Comparison of ENCODE assay signal across 8 cellular contexts in genomic region chr6:21593412-21593926, GRCh38. TPM values are rescaled to one million over a fixed set of nuclear protein-coding genes. Genes with fewer than 3 reads are reported as not detected.
A peak's percentile ranks its signal among the peaks of the same experiment; 100 is the strongest.
DNase-seq lines count a peak whose midpoint lies in the region; ATAC-seq and TF ChIP-seq lines count a peak whose summit lies in the region.

SOX4 (plus strand) TSS chr6:21593751; CDS start chr6:21594535, 784 bp downstream.

- intact Hi-C loops in HCT116 (cut with micrococcal nuclease): loop anchor here (5.0 kb wide), 2 partner anchors 154 to 806 kb away; no protein-coding TSS in a partner anchor

- H2AFZ ChIP-seq in HCT116 (ENCODE audit: low read depth, low read length, poor library complexity, severe bottlenecking) (peak within 1 kb of the TSS; percentile 40), Loucy (ENCODE audit: low read length) (no peak within 1 kb of the TSS), neural cell (ENCODE audit: low read depth, low read length) (no peak within 1 kb of the TSS)

- peaks cover 31% of the 10 kb centered on the region for H3K27me3 Mint-ChIP-seq in activated naive CD4-positive, alpha-beta T cell treated with anti-CD3 and anti-CD28 coated beads, Interleukin-2, amount 50 U/mL, for 24 hours

- peak; percentile 76 for ATAC-seq in HCT116
- peak; percentile 81 for ATAC-seq in gastroesophageal sphincter
- ATAC-seq in upper lobe of left lung (ENCODE audit: low FRiP score in 2 of 2): peak; percentile 82 to 90

- peaks cover 19% of the 10 kb centered on the region for H3K4me1 Mint-ChIP-seq in activated naive CD4-positive, alpha-beta T cell treated with anti-CD3 and anti-CD28 coated beads, Interleukin-2, amount 50 U/mL, for 24 hours

- TF ChIP-seq CTCF in GM10248 (IDR thresholded peaks at IDR 0.05; ENCODE audit: control extremely low read depth, extremely low read depth, low read depth, missing control alignments) (no peak), HCT116 (IDR thresholded peaks at IDR 0.05 in 2 of 3, conservative IDR thresholded peaks at IDR 0.05 in 1 of 3; ENCODE audit: borderline replicate concordance in 1 of 3, insufficient read depth in 1 of 3, low read depth in 2 of 3, low read length in 2 of 3) (no peak), Loucy (conservative IDR thresholded peaks at IDR 0.05; ENCODE audit: low read length) (no peak), gastroesophageal sphincter (IDR thresholded peaks at IDR 0.05) (no peak), neural cell (IDR thresholded peaks at IDR 0.05; ENCODE audit: poor library complexity, severe bottlenecking) (no peak), upper lobe of left lung (IDR thresholded peaks at IDR 0.05) (no peak)

- H3K27ac ChIP-seq in HCT116 (ENCODE audit: low read depth, low read length): peak within 1 kb of the TSS; percentile 87
- H3K27ac ChIP-seq in gastroesophageal sphincter: peak within 1 kb of the TSS; percentile 35 to 97 (median 94)
- peak within 1 kb of the TSS; percentile 97 for H3K27ac ChIP-seq in neural cell (ENCODE audit: low read length)
- H3K27ac ChIP-seq in upper lobe of left lung: peak within 1 kb of the TSS; percentile 84 to 98 (median 89)

- TF ChIP-seq EP300 in gastroesophageal sphincter (IDR thresholded peaks at IDR 0.05) (no peak), neural cell (conservative IDR thresholded peaks at IDR 0.05; ENCODE audit: poor library complexity, severe bottlenecking) (no peak), upper lobe of left lung (IDR thresholded peaks at IDR 0.05) (no peak)

- H3K4me2 ChIP-seq in HCT116 (ENCODE audit: low read length) (peak within 1 kb of the TSS; percentile 88), Loucy (ENCODE audit: low read depth, low read length, poor library complexity, severe bottlenecking) (peak within 1 kb of the TSS; percentile 56), neural cell (ENCODE audit: low read length) (peak within 1 kb of the TSS; percentile 60)

- H3K4me3 Mint-ChIP-seq in activated naive CD4-positive, alpha-beta T cell treated with anti-CD3 and anti-CD28 coated beads, Interleukin-2, amount 50 U/mL, for 24 hours: peak within 1 kb of the TSS; percentile 87

- DNase-seq in GM10248 (ENCODE audit: extremely low spot score): peak; percentile 85
- DNase-seq in HCT116 (ENCODE audit: low read depth, low spot score): peak; percentile 93
- DNase-seq in RPMI8226: peak; percentile 42
- DNase-seq in upper lobe of left lung: peak; percentile 89 to 94

- no peaks in the 10 kb centered on the region for H3K9me3 Mint-ChIP-seq in activated naive CD4-positive, alpha-beta T cell treated with anti-CD3 and anti-CD28 coated beads, Interleukin-2, amount 50 U/mL, for 24 hours

- H3K9ac ChIP-seq in HCT116 (ENCODE audit: low read length): peak within 1 kb of the TSS; percentile 80
- peak within 1 kb of the TSS; percentile 98 for H3K9ac ChIP-seq in Loucy (ENCODE audit: low read depth, low read length, poor library complexity, severe bottlenecking)
- peak within 1 kb of the TSS; percentile 97 for H3K9ac ChIP-seq in neural cell (ENCODE audit: low read length)

- TF ChIP-seq POLR2A in HCT116 (IDR thresholded peaks at IDR 0.05; ENCODE audit: borderline replicate concordance, extremely low read depth, insufficient read depth, insufficient read length): peak; percentile 99
- TF ChIP-seq POLR2A in gastroesophageal sphincter (IDR thresholded peaks at IDR 0.05): peak; percentile 31 to 37
- peak in 3 of 4 donors; percentile 71 to 93 (median 86) for TF ChIP-seq POLR2A in upper lobe of left lung (IDR thresholded peaks at IDR 0.05)

- H3K4me1 ChIP-seq in HCT116 (ENCODE audit: control insufficient read depth in 1 of 2, insufficient read depth in 2 of 2, low read length in 2 of 2): peaks cover 9 to 36% of the 10 kb centered on the region in 2 experiments
- H3K4me1 ChIP-seq in Loucy (ENCODE audit: insufficient read depth, low read length, poor library complexity, severe bottlenecking): peaks cover 22% of the 10 kb centered on the region
- H3K4me1 ChIP-seq in gastroesophageal sphincter: peaks cover 0 to 36% (median 1%) of the 10 kb centered on the region in 3 donors
- peaks cover 7 to 27% (median 12%) of the 10 kb centered on the region in 4 donors for H3K4me1 ChIP-seq in upper lobe of left lung

- H3K79me2 ChIP-seq in HCT116 (ENCODE audit: insufficient read depth, low read length) (peaks cover 41% of the 10 kb centered on the region), Loucy (ENCODE audit: insufficient read depth, low read length) (peaks cover 79% of the 10 kb centered on the region), neural cell (replicated peaks; ENCODE audit: insufficient read depth, low read length) (peaks cover 67% of the 10 kb centered on the region)

- H3K36me3 ChIP-seq in HCT116 (ENCODE audit: control insufficient read depth in 1 of 2, insufficient read depth in 2 of 2, low read length in 2 of 2): peaks cover 0 to 9% of the 10 kb centered on the region in 2 experiments; a peak in 1 of 4 replicates
- H3K36me3 ChIP-seq in Loucy (ENCODE audit: insufficient read depth, low read length): peaks cover 26% of the 10 kb centered on the region
- no peaks in the 10 kb centered on the region for H3K36me3 ChIP-seq in gastroesophageal sphincter
- H3K36me3 ChIP-seq in neural cell (ENCODE audit: insufficient read depth, low read length): peaks cover 18% of the 10 kb centered on the region
- no peaks in the 10 kb centered on the region for H3K36me3 ChIP-seq in upper lobe of left lung

- no peaks in the 10 kb centered on the region for H3K9me3 ChIP-seq in HCT116 (ENCODE audit: control insufficient read depth in 1 of 2, insufficient read depth in 1 of 2, low read depth in 1 of 2, low read length in 2 of 2)
- H3K9me3 ChIP-seq in Loucy (ENCODE audit: insufficient read depth, low read depth, low read length): no peaks in the 10 kb centered on the region
- no peaks in the 10 kb centered on the region for H3K9me3 ChIP-seq in gastroesophageal sphincter
- no peaks in the 10 kb centered on the region for H3K9me3 ChIP-seq in neural cell (ENCODE audit: low read length)
- no peaks in the 10 kb centered on the region for H3K9me3 ChIP-seq in upper lobe of left lung

- TF ChIP-seq RAD21 in HCT116 (IDR thresholded peaks at IDR 0.05; ENCODE audit: low read depth): no peak
- peak; percentile 74 for TF ChIP-seq RAD21 in neural cell (conservative IDR thresholded peaks at IDR 0.05)

- CTCF ChIA-PET in GM10248 (lab: Yijun Ruan, JAX): interaction anchor here (1.2 to 8.6 kb wide), 4 partner anchors 17 to 1033 kb away, joined by 3 to 119 read pairs (median 4); no protein-coding TSS in a partner anchor
- CTCF ChIA-PET in HCT116 (lab: Charles Lee): interaction anchor here (0.6 to 2.1 kb wide), 4 partner anchors 19 to 1245 kb away, joined by 3 to 15 read pairs (median 3); no protein-coding TSS in a partner anchor

- H3K36me3 Mint-ChIP-seq in activated naive CD4-positive, alpha-beta T cell treated with anti-CD3 and anti-CD28 coated beads, Interleukin-2, amount 50 U/mL, for 24 hours: no peaks in the 10 kb centered on the region

- BruUV-seq in HCT116 (replicated peaks; lab: Mats Ljungman, UMichigan): no TSS peak

- WGBS in gastroesophageal sphincter (ENCODE audit: low coverage in 1 of 2), 2 donors: 0% methylated on average over 11 to 17 of the region's 19 CpGs
- 0% methylated on average over 19 of the region's 19 CpGs for WGBS in upper lobe of left lung, 2 donors

- peaks cover 8% of the 10 kb centered on the region; the same call in 1 of the 2 replicates for H3F3A ChIP-seq in Loucy (ENCODE audit: low read depth)
- peaks cover 17% of the 10 kb centered on the region for H3F3A ChIP-seq in neural cell (ENCODE audit: insufficient read depth, low read length, poor library complexity, severe bottlenecking)

- H3K4me3 ChIP-seq in HCT116 (replicated peaks in 1 of 2; ENCODE audit: low read depth in 1 of 2, low read length in 2 of 2): peak within 1 kb of the TSS; percentile 69 to 81
- H3K4me3 ChIP-seq in Loucy (ENCODE audit: low read length, poor library complexity, severe bottlenecking): peak within 1 kb of the TSS; percentile 94
- H3K4me3 ChIP-seq in gastroesophageal sphincter: peak within 1 kb of the TSS; percentile 48 to 88
- H3K4me3 ChIP-seq in neural cell (ENCODE audit: low read length): peak within 1 kb of the TSS; percentile 87
- peak within 1 kb of the TSS; percentile 52 to 82 (median 72) for H3K4me3 ChIP-seq in upper lobe of left lung

- H4K20me1 ChIP-seq in HCT116 (ENCODE audit: insufficient read depth): no peaks in the 10 kb centered on the region
- peaks cover 50% of the 10 kb centered on the region for H4K20me1 ChIP-seq in Loucy (ENCODE audit: insufficient read depth, low read length, poor library complexity, severe bottlenecking)
- peaks cover 43% of the 10 kb centered on the region for H4K20me1 ChIP-seq in neural cell (ENCODE audit: insufficient read depth)

- H3K27me3 ChIP-seq in HCT116 (ENCODE audit: insufficient read depth, low read length) (no peaks in the 10 kb centered on the region), Loucy (ENCODE audit: insufficient read depth, low read length, poor library complexity, severe bottlenecking) (peaks cover 39% of the 10 kb centered on the region), gastroesophageal sphincter (no peaks in the 10 kb centered on the region), neural cell (ENCODE audit: insufficient read depth, low read depth, low read length) (no peaks in the 10 kb centered on the region), upper lobe of left lung (no peaks in the 10 kb centered on the region)

- H3K9me2 ChIP-seq in HCT116 (ENCODE audit: insufficient read depth) (no peaks in the 10 kb centered on the region), Loucy (replicated peaks; ENCODE audit: low read depth, low read length) (no peaks in the 10 kb centered on the region), neural cell (ENCODE audit: insufficient read depth, low read length) (no peaks in the 10 kb centered on the region)

- RAD21 ChIA-PET in HCT116 (lab: Charles Lee; ENCODE audit: low non-redundant PET in 1 of 2, low total read pairs in 2 of 2, uncharacterized antibody in 2 of 2, unreplicated experiment in 2 of 2): interaction anchor here (0.6 to 0.9 kb wide), 2 partner anchors 101 to 718 kb away, joined by 3 read pairs; no protein-coding TSS in a partner anchor

- H3K27ac Mint-ChIP-seq in activated naive CD4-positive, alpha-beta T cell treated with anti-CD3 and anti-CD28 coated beads, Interleukin-2, amount 50 U/mL, for 24 hours: peak within 1 kb of the TSS; percentile 18

- POLR2A ChIA-PET in GM10248 (lab: Yijun Ruan, JAX): interaction anchor here (0.5 to 1.2 kb wide), 7 partner anchors 9 to 1043 kb away, joined by 3 to 4 read pairs (median 3); no protein-coding TSS in a partner anchor
- POLR2A ChIA-PET in HCT116 (lab: Charles Lee): interaction anchor here (0.6 to 3.5 kb wide), 31 partner anchors 14 to 1265 kb away, joined by 3 to 31 read pairs (median 4); no protein-coding TSS in a partner anchor

TF ChIP-seq in HCT116, 20 proteins besides CTCF, POLR2A, EP300 and RAD21 (continues in another document):
- peak; percentile 99 for TF ChIP-seq POLR2AphosphoS5 (IDR thresholded peaks at IDR 0.05; ENCODE audit: low read depth, low read length)

TF ChIP-seq in neural cell, 6 proteins besides CTCF, POLR2A, EP300 and RAD21 (continues in another document):
- peak; percentile 100 for TF ChIP-seq POLR2AphosphoS5 (IDR thresholded peaks at IDR 0.05)
- TF ChIP-seq TAF1 (IDR thresholded peaks at IDR 0.05; ENCODE audit: low read depth): peak; percentile 99

RNA-seq across cellular contexts. Expression of gene SOX4, which starts in this region (rescaled TPM):
- total RNA-seq in HCT116 (2021; ENCODE audit: unreplicated experiment) (67.0 TPM), gastroesophageal sphincter (1 to 10 TPM; 3.3 to 4.6 (median 4.1) TPM), upper lobe of left lung (10 to 100 TPM; 16.4 to 23.4 (median 20.7) TPM)
- 12.3 and 19.3 TPM in 2 replicates for polyA plus RNA-seq in HCT116 (2012)
- polyA plus RNA-seq in neural cell: 371 and 394 TPM in 2 replicates
- 742 and 770 TPM in 2 replicates for polyA minus RNA-seq in neural cell

Comparison
In these comparisons a context has a peak if more than half of its experiments do, and no peak if none do; other contexts are left out.
1. Peak in every context shown above with its lines: DNase-seq, ATAC-seq, H3K4me3 ChIP-seq and H3K27ac ChIP-seq.
2. DNase-seq: peak in every context shown above with its lines; median percentile 93 in HCT116; 92 in upper lobe of left lung; 85 in GM10248; 42 in RPMI8226.
3. POLR2A ChIP-seq: peak in every context shown above with its lines; median percentile 99 in HCT116; 86 in upper lobe of left lung; 34 in gastroesophageal sphincter.